In genomic region chr2:9889812-9890261, GRCh38 we compare ENCODE assay signal across 1 cellular context.
A peak's percentile ranks its signal among the peaks of the same experiment; 100 is the strongest.
TF ChIP-seq lines count a peak whose summit lies in the region.

No MANE protein-coding gene starts in this region.

TF ChIP-seq in HepG2, 621 proteins besides CTCF, POLR2A, EP300 and RAD21 (continued from another document and continues in another):
- TF ChIP-seq TFE3 (CRISPR knock-in tag; IDR thresholded peaks at IDR 0.05) = no peak
- no peak for TF ChIP-seq ZEB1 (IDR thresholded peaks at IDR 0.05; ENCODE audit: insufficient replicate concordance, low read depth)
- no peak for TF ChIP-seq ZNF256 (CRISPR knock-in tag; conservative IDR thresholded peaks at IDR 0.05)
- TF ChIP-seq SMAD1 (CRISPR knock-in tag; IDR thresholded peaks at IDR 0.05; ENCODE audit: borderline replicate concordance, low read depth) = no peak
- no peak for TF ChIP-seq TBP (CRISPR knock-in tag; IDR thresholded peaks at IDR 0.05)
- TF ChIP-seq EED (CRISPR knock-in tag; IDR thresholded peaks at IDR 0.05) = no peak
- TF ChIP-seq REST (IDR thresholded peaks at IDR 0.05; ENCODE audit: borderline replicate concordance in 1 of 2, low read depth in 1 of 2, low read length in 2 of 2) = no peak
- TF ChIP-seq ZNF644 (CRISPR knock-in tag; IDR thresholded peaks at IDR 0.05; ENCODE audit: low read depth) = peak; percentile 72; the same call in 1 of the 2 replicates
- no peak for TF ChIP-seq ZNF501 (CRISPR knock-in tag; IDR thresholded peaks at IDR 0.05)
- no peak for TF ChIP-seq ZNF746 (CRISPR knock-in tag; IDR thresholded peaks at IDR 0.05)
- TF ChIP-seq NR3C1 (CRISPR knock-in tag; IDR thresholded peaks at IDR 0.05) = no peak
- TF ChIP-seq MIXL1 (CRISPR knock-in tag; IDR thresholded peaks at IDR 0.05) = no peak
- no peak for TF ChIP-seq ZNF234 (CRISPR knock-in tag; conservative IDR thresholded peaks at IDR 0.05)
- no peak for TF ChIP-seq ATRX (CRISPR knock-in tag; IDR thresholded peaks at IDR 0.05; ENCODE audit: borderline replicate concordance)
- TF ChIP-seq ZNF468 (CRISPR knock-in tag; IDR thresholded peaks at IDR 0.05) = no peak
- TF ChIP-seq ARID5B (CRISPR knock-in tag; IDR thresholded peaks at IDR 0.05) = peak; percentile 78
- 0 out of 2 replicates have a peak, but pooled peaks have one; percentile 14 for TF ChIP-seq RXRB (CRISPR knock-in tag; IDR thresholded peaks at IDR 0.05; ENCODE audit: borderline replicate concordance)
- TF ChIP-seq ELF1 (CRISPR knock-in tag; IDR thresholded peaks at IDR 0.05) = 0 out of 2 replicates have a peak, but pooled peaks have one; percentile 13
- TF ChIP-seq ZNF839 (CRISPR knock-in tag; IDR thresholded peaks at IDR 0.05; ENCODE audit: borderline replicate concordance) = no peak
- TF ChIP-seq DNMT1 (CRISPR knock-in tag; IDR thresholded peaks at IDR 0.05) = no peak
- TF ChIP-seq TEAD2 (CRISPR knock-in tag; IDR thresholded peaks at IDR 0.05) = no peak
- TF ChIP-seq ADNP (CRISPR knock-in tag; IDR thresholded peaks at IDR 0.05) = no peak
- TF ChIP-seq FLYWCH1 (CRISPR knock-in tag; IDR thresholded peaks at IDR 0.05) = no peak
- TF ChIP-seq FOXJ3 (CRISPR knock-in tag; IDR thresholded peaks at IDR 0.05; ENCODE audit: borderline replicate concordance) = peak; percentile 68; the same call in 1 of the 2 replicates
- peak; percentile 43; the same call in 1 of the 2 replicates for TF ChIP-seq FOXK2 (IDR thresholded peaks at IDR 0.05)
- no peak for TF ChIP-seq CAMTA2 (CRISPR knock-in tag; IDR thresholded peaks at IDR 0.05; ENCODE audit: borderline replicate concordance)
- 0 out of 2 replicates have a peak, but pooled peaks have one; percentile 38 for TF ChIP-seq RFXAP (CRISPR knock-in tag; IDR thresholded peaks at IDR 0.05; ENCODE audit: borderline replicate concordance)
- peak; percentile 46; the same call in 1 of the 2 replicates for TF ChIP-seq SAP130 (CRISPR knock-in tag; IDR thresholded peaks at IDR 0.05; ENCODE audit: low read depth)
- no peak for TF ChIP-seq TCF12 (IDR thresholded peaks at IDR 0.05)
- TF ChIP-seq TCF12 (CRISPR knock-in tag; IDR thresholded peaks at IDR 0.05) = no peak
- TF ChIP-seq KMT2A (CRISPR knock-in tag; IDR thresholded peaks at IDR 0.05) = peak; percentile 54; the same call in 1 of the 2 replicates
- no peak for TF ChIP-seq AGO2 (optimal IDR thresholded peaks at IDR 0.05; ENCODE audit: low read depth, low read length)
- TF ChIP-seq ZNF543 (CRISPR knock-in tag; IDR thresholded peaks at IDR 0.05) = no peak
- TF ChIP-seq PAXIP1 (CRISPR knock-in tag; conservative IDR thresholded peaks at IDR 0.05) = peak; percentile 87
- no peak for TF ChIP-seq ZNF816 (CRISPR knock-in tag; IDR thresholded peaks at IDR 0.05; ENCODE audit: borderline replicate concordance)
- TF ChIP-seq ATF2 (CRISPR knock-in tag; IDR thresholded peaks at IDR 0.05) = 0 out of 2 replicates have a peak, but pooled peaks have one; percentile 34
- peak; percentile 50; the same call in 1 of the 2 replicates for TF ChIP-seq MED1 (CRISPR knock-in tag; IDR thresholded peaks at IDR 0.05)
- TF ChIP-seq ZNF10 (CRISPR knock-in tag; IDR thresholded peaks at IDR 0.05; ENCODE audit: borderline replicate concordance, low read depth) = no peak
- no peak for TF ChIP-seq AKNA (CRISPR knock-in tag; IDR thresholded peaks at IDR 0.05; ENCODE audit: borderline replicate concordance)
- TF ChIP-seq SMARCC2 (IDR thresholded peaks at IDR 0.05) = no peak
- no peak for TF ChIP-seq CREBL2 (CRISPR knock-in tag; IDR thresholded peaks at IDR 0.05; ENCODE audit: borderline replicate concordance)
- TF ChIP-seq ZGPAT (CRISPR knock-in tag; IDR thresholded peaks at IDR 0.05) = 0 out of 2 replicates have a peak, but pooled peaks have one; percentile 22
- TF ChIP-seq MAFK (conservative IDR thresholded peaks at IDR 0.05 in 1 of 2, IDR thresholded peaks at IDR 0.05 in 1 of 2; ENCODE audit: low read length in 2 of 2) = peak; percentile 78 to 82
- TF ChIP-seq THAP11 (CRISPR knock-in tag; IDR thresholded peaks at IDR 0.05) = 0 out of 2 replicates have a peak, but pooled peaks have one; percentile 3
